1 cellular context compared by ENCODE assay signal in the genomic region with DNA sequence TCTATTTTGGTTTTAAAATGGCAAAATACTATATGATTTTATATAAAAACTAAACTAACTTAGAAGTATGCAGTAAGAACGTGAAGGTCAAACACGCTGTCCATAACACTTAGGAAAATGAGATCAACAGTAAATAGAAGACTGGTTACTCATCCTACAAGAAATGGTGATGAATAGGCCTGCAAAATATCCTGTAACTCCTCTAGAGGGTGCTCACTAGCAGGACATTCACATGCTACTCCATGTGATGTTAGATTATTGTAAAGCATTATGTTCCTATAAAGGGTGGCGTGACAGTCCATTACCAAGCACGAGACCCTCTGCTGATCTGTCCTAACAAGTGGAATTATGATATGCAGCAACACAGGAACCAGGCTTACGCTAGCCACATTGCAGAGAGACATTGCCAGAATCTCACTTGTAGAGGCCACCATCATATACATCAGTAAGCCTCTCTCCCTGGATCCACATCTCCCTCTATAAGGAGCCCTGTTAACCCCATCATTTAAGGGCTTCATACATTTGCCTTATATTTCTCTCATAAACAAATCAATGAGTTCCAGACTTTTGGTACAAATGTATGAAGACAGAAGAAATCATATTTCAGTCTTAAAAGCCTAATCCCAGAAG.
TF ChIP-seq lines count a peak whose summit lies in the region.

No MANE protein-coding gene starts in this region.

TF ChIP-seq in SK-N-SH, 30 proteins besides CTCF, POLR2A, EP300 and RAD21 (continued from another document):
- TF ChIP-seq FOSL2 (IDR thresholded peaks at IDR 0.05; ENCODE audit: borderline replicate concordance, low read depth) (0 out of 2 replicates have a peak, but pooled peaks have one; percentile 34), NFIC (IDR thresholded peaks at IDR 0.05; ENCODE audit: borderline replicate concordance) (no peak), TAF1 (IDR thresholded peaks at IDR 0.05; ENCODE audit: borderline replicate concordance, low read depth, low read length) (no peak), RFX5 (IDR thresholded peaks at IDR 0.05; ENCODE audit: low read length) (no peak), TCF12 (IDR thresholded peaks at IDR 0.05) (no peak), SMC3 (IDR thresholded peaks at IDR 0.05; ENCODE audit: low read depth, low read length) (peak; percentile 66), JUND (IDR thresholded peaks at IDR 0.05) (no peak), CHD2 (IDR thresholded peaks at IDR 0.05; ENCODE audit: low read length, partially characterized antibody) (no peak), USF2 (IDR thresholded peaks at IDR 0.05; ENCODE audit: borderline replicate concordance, low read depth, low read length) (no peak), SIN3A (IDR thresholded peaks at IDR 0.05; ENCODE audit: borderline replicate concordance, low read depth, low read length) (no peak), MXI1 (IDR thresholded peaks at IDR 0.05; ENCODE audit: low read depth, low read length) (peak; percentile 57; the same call in 1 of the 2 replicates), EZH2phosphoT487 (IDR thresholded peaks at IDR 0.05; ENCODE audit: borderline replicate concordance, low read depth) (no peak), ZBTB33 (IDR thresholded peaks at IDR 0.05; ENCODE audit: borderline replicate concordance, low read depth) (no peak), ELF1 (IDR thresholded peaks at IDR 0.05) (no peak), TEAD4 (IDR thresholded peaks at IDR 0.05; ENCODE audit: borderline replicate concordance, insufficient read depth) (no peak), MEF2A (IDR thresholded peaks at IDR 0.05; ENCODE audit: borderline replicate concordance, low read depth) (no peak), IRF3 (IDR thresholded peaks at IDR 0.05; ENCODE audit: low read depth, low read length) (no peak), GATA2 (CRISPR knock-in tag; IDR thresholded peaks at IDR 0.05) (no peak), PBX3 (IDR thresholded peaks at IDR 0.05) (peak; percentile 34; the same call in 1 of the 2 replicates)
- TF ChIP-seq, protein P1, sequence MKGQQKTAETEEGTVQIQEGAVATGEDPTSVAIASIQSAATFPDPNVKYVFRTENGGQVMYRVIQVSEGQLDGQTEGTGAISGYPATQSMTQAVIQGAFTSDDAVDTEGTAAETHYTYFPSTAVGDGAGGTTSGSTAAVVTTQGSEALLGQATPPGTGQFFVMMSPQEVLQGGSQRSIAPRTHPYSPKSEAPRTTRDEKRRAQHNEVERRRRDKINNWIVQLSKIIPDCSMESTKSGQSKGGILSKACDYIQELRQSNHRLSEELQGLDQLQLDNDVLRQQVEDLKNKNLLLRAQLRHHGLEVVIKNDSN (IDR thresholded peaks at IDR 0.05; ENCODE audit: borderline replicate concordance, low read depth) = no peak
